18 cellular contexts compared by ENCODE assay signal in genomic region chr7:111266613-111267012, GRCh38.
A peak's percentile ranks its signal among the peaks of the same experiment; 100 is the strongest.
DNase-seq lines count a peak whose midpoint lies in the region; ATAC-seq, FAIRE-seq and TF ChIP-seq lines count a peak whose summit lies in the region.
"Had no signal": no experiment of that assay in that cellular context is flagged by ENCODE, and none has a peak within 500 bp of the region (broad histone marks: within the 10 kb centered on the region; RNA-seq: fewer than 3 reads in every experiment).

No MANE protein-coding gene starts in this region.

- no peak overlapping the region for H4K8ac ChIP-seq in H1 (ENCODE audit: extremely low read depth, insufficient read depth, low read length)

- H4K91ac ChIP-seq in H1 (replicated peaks; ENCODE audit: insufficient read length, low read length) = no peak overlapping the region

- H3K4me3 ChIP-seq in mammary epithelial cell (replicated peaks in 1 of 3; ENCODE audit: insufficient read depth in 1 of 3, low read depth in 2 of 3, low read length in 3 of 3) = no peak overlapping the region
- H3K4me3 ChIP-seq in H1 (ENCODE audit: extremely low read depth in 1 of 4, insufficient read depth in 2 of 4, low read depth in 3 of 4, low read length in 4 of 4) = no peak overlapping the region
- no peak overlapping the region for H3K4me3 ChIP-seq in HepG2 (replicated peaks in 1 of 3; ENCODE audit: insufficient read depth in 1 of 3, low read depth in 2 of 3, low read length in 3 of 3)
- H3K4me3 ChIP-seq: psoas muscle, suprapubic skin had no signal

- no peak overlapping the region for H2AFZ ChIP-seq in mammary epithelial cell (ENCODE audit: low read depth, low read length)
- H2AFZ ChIP-seq in H1 (ENCODE audit: low read length) = no peak overlapping the region
- no peak overlapping the region for H2AFZ ChIP-seq in HepG2 (ENCODE audit: low read length)

- no peak overlapping the region for H2BK12ac ChIP-seq in H1 (ENCODE audit: low read depth, low read length)

- H3K27ac ChIP-seq in mammary epithelial cell (ENCODE audit: insufficient read depth, low read depth, low read length) (no peak overlapping the region), H1 (ENCODE audit: low read depth, low read length) (no peak overlapping the region), HepG2 (ENCODE audit: extremely low read length, insufficient read depth, low read length) (no peak overlapping the region)
- H3K27ac ChIP-seq: KMS-11, psoas muscle, suprapubic skin had no signal

- H3K9me3 ChIP-seq in mammary epithelial cell (replicated peaks; ENCODE audit: insufficient read depth, low read length) = no peaks in the 10 kb centered on the region
- no peaks in the 10 kb centered on the region for H3K9me3 ChIP-seq in H1 (ENCODE audit: insufficient read depth in 2 of 2, low read depth in 1 of 2, low read length in 1 of 2)
- no peaks in the 10 kb centered on the region for H3K9me3 ChIP-seq in HepG2 (ENCODE audit: low read length)
- H3K9me3 ChIP-seq: psoas muscle, suprapubic skin had no signal

- H2AK5ac ChIP-seq in H1 (ENCODE audit: low read depth, low read length) = 0 out of 2 replicates have a peak overlapping the region, but pooled peaks have one; percentile 5

- H2BK20ac ChIP-seq in H1 (ENCODE audit: low read length) = no peak overlapping the region

- H3K9ac ChIP-seq in mammary epithelial cell (ENCODE audit: insufficient read depth, low read length) (no peak overlapping the region), H1 (replicated peaks in 1 of 4; ENCODE audit: extremely low read depth in 1 of 4, low read depth in 3 of 4, low read length in 3 of 4) (no peak overlapping the region), HepG2 (ENCODE audit: insufficient read depth, low read depth, low read length) (no peak overlapping the region)
- H3K9ac ChIP-seq: KMS-11 had no signal

- H3K36me3 ChIP-seq in mammary epithelial cell (ENCODE audit: insufficient read depth, low read length) (no peaks in the 10 kb centered on the region), H1 (ENCODE audit: control insufficient read depth in 2 of 4, insufficient read depth in 4 of 4, low read length in 3 of 4) (no peaks in the 10 kb centered on the region), HepG2 (replicated peaks in 1 of 2; ENCODE audit: control insufficient read depth in 1 of 2, insufficient read depth in 2 of 2, low read length in 2 of 2) (no peaks in the 10 kb centered on the region)
- H3K36me3 ChIP-seq: suprapubic skin had no signal

- no peaks in the 10 kb centered on the region for H3K27me3 Mint-ChIP-seq in MCF 10A (ENCODE audit: insufficient read depth, unreplicated experiment)
- H3K27me3 Mint-ChIP-seq: activated CD4-positive, alpha-beta T cell treated with anti-CD3 and anti-CD28 coated beads, Interleukin-2, amount 10 ng/mL, durations not matched to agents 24 days and 14 days had no signal

- no peaks in the 10 kb centered on the region for H3K27me3 ChIP-seq in mammary epithelial cell (ENCODE audit: insufficient read depth, low read length)
- H3K27me3 ChIP-seq in H1 (replicated peaks in 1 of 4; ENCODE audit: control insufficient read depth in 3 of 4, extremely low read depth in 1 of 4, insufficient read depth in 3 of 4, low read length in 3 of 4) = no peaks in the 10 kb centered on the region
- no peaks in the 10 kb centered on the region for H3K27me3 ChIP-seq in HepG2 (ENCODE audit: control insufficient read depth in 1 of 2, insufficient read depth in 2 of 2, low read length in 2 of 2)
- H3K27me3 ChIP-seq: suprapubic skin had no signal

- peaks cover 13% of the 10 kb centered on the region for H3K4me1 Mint-ChIP-seq in MCF 10A (ENCODE audit: insufficient read depth, unreplicated experiment)

- no peaks in the 10 kb centered on the region for H3K9me3 Mint-ChIP-seq in MCF 10A (ENCODE audit: unreplicated experiment)
- H3K9me3 Mint-ChIP-seq: activated CD4-positive, alpha-beta T cell treated with anti-CD3 and anti-CD28 coated beads, Interleukin-2, amount 10 ng/mL, durations not matched to agents 24 days and 14 days; activated T-helper 2 cell treated with anti-CD3 and anti-CD28 coated beads, Interferon-gamma antibody, Interleukin-2, Interleukin-4, amounts not matched to agents 10 μg/mL and 5 μg/mL and 100 μg/mL, durations not matched to agents 14 hours and 24 hours and 36 hours had no signal

- dilution Hi-C loops in mammary epithelial cell (cut with HindIII; ENCODE audit: low sequenced_read_pairs) = no loop called here

- H3K56ac ChIP-seq in H1 (replicated peaks; ENCODE audit: insufficient read length, low read depth, low read length) = no peak overlapping the region

- TF ChIP-seq EP300 in H1 (IDR thresholded peaks at IDR 0.05; ENCODE audit: borderline replicate concordance in 1 of 2, low read depth in 2 of 2, low read length in 2 of 2) (no peak), HepG2 (IDR thresholded peaks at IDR 0.05; ENCODE audit: low read depth in 2 of 2, low read length in 2 of 2) (no peak), HepG2 (CRISPR knock-in tag; IDR thresholded peaks at IDR 0.05; ENCODE audit: borderline replicate concordance) (no peak)

- TF ChIP-seq CTCF in MCF 10A (IDR thresholded peaks at IDR 0.05; ENCODE audit: unreplicated experiment) (no peak), mammary epithelial cell (conservative IDR thresholded peaks at IDR 0.05 in 1 of 2, IDR thresholded peaks at IDR 0.05 in 1 of 2; ENCODE audit: extremely low read depth in 1 of 2, insufficient read depth in 1 of 2, low read depth in 1 of 2, low read length in 2 of 2) (no peak), H1 (IDR thresholded peaks at IDR 0.05; ENCODE audit: control extremely low read depth in 1 of 3, insufficient read depth in 1 of 3, low read depth in 1 of 3, low read length in 3 of 3) (no peak), HepG2 (CRISPR knock-in tag; IDR thresholded peaks at IDR 0.05) (no peak)

- no peak overlapping the region for H2BK120ac ChIP-seq in H1 (replicated peaks; ENCODE audit: low read depth, low read length)

- H2BK5ac ChIP-seq in H1 (ENCODE audit: low read depth, low read length) = no peak overlapping the region

- WGBS in mammary epithelial cell (ENCODE audit: low coverage, missing lambda C conversion rate) = 78% methylated on average over 2 of the region's 2 CpGs
- WGBS in H1 (ENCODE audit: extremely low coverage in 1 of 2, insufficient coverage in 1 of 2, insufficient read length in 1 of 2, insufficient replicate concordance in 2 of 2, low coverage in 1 of 2, low lambda C conversion rate in 2 of 2, missing lambda C conversion rate in 1 of 2), 2 experiments = 72% methylated on average over 2 of the region's 2 CpGs; no CpG with 5 or more reads in 1 of the 2 experiments
- WGBS in HepG2 (ENCODE audit: low lambda C conversion rate) = 25% methylated on average over 2 of the region's 2 CpGs

- no peak overlapping the region for H3K4me3 Mint-ChIP-seq in MCF 10A (ENCODE audit: unreplicated experiment)
- H3K4me3 Mint-ChIP-seq: activated CD4-positive, alpha-beta T cell treated with anti-CD3 and anti-CD28 coated beads, Interleukin-2, amount 10 ng/mL, durations not matched to agents 24 days and 14 days had no signal

- TF ChIP-seq POLR2A in H1 (IDR thresholded peaks at IDR 0.05; ENCODE audit: control extremely low read depth in 1 of 2, low read depth in 2 of 2, low read length in 2 of 2) = no peak
- no peak for TF ChIP-seq POLR2A in HepG2 (IDR thresholded peaks at IDR 0.05; ENCODE audit: insufficient read depth in 1 of 2, low read depth in 2 of 2, low read length in 2 of 2)

- POLR2A ChIA-PET in MCF 10A (lab: Yijun Ruan, JAX) (no interaction called here), H1 (lab: Charles Lee; ENCODE audit: partially characterized antibody) (no interaction called here), HepG2 (lab: Yijun Ruan, JAX) (no interaction called here)

- H3K14ac ChIP-seq in H1 (ENCODE audit: insufficient read length) = no peak overlapping the region

- H3K23me2 ChIP-seq in H1 (ENCODE audit: low read depth, low read length) = no peaks in the 10 kb centered on the region

- no peak overlapping the region for H3K4me2 ChIP-seq in mammary epithelial cell (ENCODE audit: insufficient read depth, low read depth, low read length)
- H3K4me2 ChIP-seq in H1 (ENCODE audit: insufficient read depth in 1 of 2, low read depth in 2 of 2, low read length in 2 of 2) = no peak overlapping the region
- H3K4me2 ChIP-seq in HepG2 (ENCODE audit: low read depth, low read length) = no peak overlapping the region
- H3K4me2 ChIP-seq: KMS-11 had no signal

- H3K79me1 ChIP-seq in H1 (ENCODE audit: low read depth, low read length) = no peaks in the 10 kb centered on the region

- peak overlapping the region; percentile 62 for H3K27ac Mint-ChIP-seq in MCF 10A (ENCODE audit: low read depth, unreplicated experiment)
- H3K27ac Mint-ChIP-seq: activated CD4-positive, alpha-beta T cell treated with anti-CD3 and anti-CD28 coated beads, Interleukin-2, amount 10 ng/mL, durations not matched to agents 24 days and 14 days; activated T-helper 2 cell treated with anti-CD3 and anti-CD28 coated beads, Interferon-gamma antibody, Interleukin-2, Interleukin-4, amounts not matched to agents 10 μg/mL and 5 μg/mL and 100 μg/mL, durations not matched to agents 14 hours and 24 hours and 36 hours had no signal

- H3K79me2 ChIP-seq in mammary epithelial cell (ENCODE audit: insufficient read depth, low read length) (no peaks in the 10 kb centered on the region), H1 (ENCODE audit: control insufficient read depth in 1 of 2, insufficient read depth in 2 of 2, low read length in 2 of 2) (no peaks in the 10 kb centered on the region), HepG2 (ENCODE audit: insufficient read depth, low read length) (no peaks in the 10 kb centered on the region)

- H3K23ac ChIP-seq in H1 (ENCODE audit: insufficient read length) = no peak overlapping the region

- BruUV-seq in MCF 10A (replicated peaks; lab: Mats Ljungman, UMichigan) (no TSS peak), mammary epithelial cell (replicated peaks; lab: Mats Ljungman, UMichigan) (no TSS peak), HepG2 (replicated peaks; lab: Mats Ljungman, UMichigan) (no TSS peak)

- H3K4ac ChIP-seq in H1 (replicated peaks; ENCODE audit: insufficient read length, low read depth, low read length) = no peak overlapping the region

- no peaks in the 10 kb centered on the region for H3K36me3 Mint-ChIP-seq in MCF 10A (ENCODE audit: insufficient read depth, unreplicated experiment)

- TF ChIP-seq RAD21 in H1 (IDR thresholded peaks at IDR 0.05 in 1 of 2, conservative IDR thresholded peaks at IDR 0.05 in 1 of 2; ENCODE audit: low read depth in 2 of 2, low read length in 2 of 2) (no peak), HepG2 (CRISPR knock-in tag; IDR thresholded peaks at IDR 0.05) (no peak)

- no peak overlapping the region for H2BK15ac ChIP-seq in H1 (ENCODE audit: low read length)

- no peaks in the 10 kb centered on the region for H4K20me1 ChIP-seq in mammary epithelial cell (ENCODE audit: insufficient read depth, low read length)
- no peaks in the 10 kb centered on the region for H4K20me1 ChIP-seq in H1 (replicated peaks in 1 of 2; ENCODE audit: control insufficient read depth in 1 of 2, insufficient read depth in 2 of 2, low read length in 2 of 2)
- H4K20me1 ChIP-seq in HepG2 (ENCODE audit: insufficient read depth, low read length) = no peaks in the 10 kb centered on the region

- CTCF ChIA-PET in MCF 10A (lab: Yijun Ruan, JAX) (interaction anchor here (0.6 to 0.9 kb wide), 4 partner anchors 15 to 468 kb away, joined by 3 to 6 read pairs (median 4); no protein-coding TSS in a partner anchor), mammary epithelial cell (lab: Charles Lee; ENCODE audit: low non-redundant PET) (no interaction called here), H1 (lab: Charles Lee; ENCODE audit: partially characterized antibody) (interaction anchor here (0.6 kb wide), 1 partner anchor 346 kb away, joined by 3 read pairs; no protein-coding TSS in a partner anchor), HepG2 (lab: Yijun Ruan, JAX; ENCODE audit: low intra/inter-chr PET ratio, low total read pairs) (no interaction called here)

- FAIRE-seq in H1 (lab: Jason Lieb, UNC) (no peak), HepG2 (lab: Jason Lieb, UNC) (no peak)
- FAIRE-seq: frontal cortex had no signal

- intact Hi-C loops in MCF 10A (cut with micrococcal nuclease) (no loop called here), mammary epithelial cell (cut with micrococcal nuclease) (no loop called here), HepG2 (cut with micrococcal nuclease; ENCODE audit: unreplicated experiment) (no loop called here)

- H3K18ac ChIP-seq in H1 (ENCODE audit: extremely low read depth, low read length) = no peak overlapping the region

- DNase-seq in MCF 10A (ENCODE audit: unreplicated experiment) (peak; percentile 44), mammary epithelial cell (no peak), H1 (ENCODE audit: low read depth in 1 of 2, low spot score in 2 of 2) (no peak), HepG2 (ENCODE audit: low spot score) (peak; percentile 30), NCI-H82 (lab: John Stamatoyannopoulos, UW) (no peak), NOMO-1 (lab: John Stamatoyannopoulos, UW; ENCODE audit: unreplicated experiment in 2 of 2) (no peak), DMS 273 treated with DMSO at 0.1 percent for 48 hours (lab: John Stamatoyannopoulos, UW) (no peak)
- DNase-seq: 8988T; activated CD4-positive, alpha-beta T cell treated with anti-CD3 and anti-CD28 coated beads, Interleukin-2, amount 10 ng/mL, durations not matched to agents 24 days and 14 days; cerebellar nuclear complex; DMS79 treated with DMSO at 0.1 percent for 48 hours; NCI-H2029; psoas muscle had no signal

- H4K5ac ChIP-seq in H1 (ENCODE audit: insufficient read length, low read depth, low read length) = no peak overlapping the region

- in situ Hi-C loops in mammary epithelial cell (cut with MboI; ENCODE audit: low sequenced_read_pairs in 2 of 2) (no loop called here), HepG2 (cut with HindIII; ENCODE audit: extremely low pct_ligation_motif_present, low pct_unique_long_range_greater_than_20kb) (no loop called here)

- H3K4me1 ChIP-seq in mammary epithelial cell (ENCODE audit: insufficient read depth, low read length) (no peaks in the 10 kb centered on the region), H1 (replicated peaks in 1 of 4; ENCODE audit: control insufficient read depth in 3 of 4, insufficient read depth in 4 of 4, low read length in 3 of 4) (peaks cover 0 to 5% (median 0%) of the 10 kb centered on the region in 4 experiments; a peak in 2 of 7 replicates), HepG2 (ENCODE audit: insufficient read depth, low read length) (peaks cover 25% of the 10 kb centered on the region)
- H3K4me1 ChIP-seq: suprapubic skin had no signal

- ATAC-seq in HepG2 (peak; percentile 51), HG03520 (IDR thresholded peaks at IDR 0.05; ENCODE audit: unreplicated experiment) (no peak)
- ATAC-seq: psoas muscle had no signal

Comparison
In these comparisons a context has a peak if more than half of its experiments do, and no peak if none do; other contexts are left out.
1. DNase-seq: peak in MCF 10A (single experiment) and HepG2 (single experiment); none in mammary epithelial cell (single experiment), H1 (0 of 2), NCI-H82 (single experiment), NOMO-1 (0 of 2) and DMS 273 treated with DMSO at 0.1 percent for 48 hours (single experiment).
2. CTCF ChIA-PET loops: an anchor here in MCF 10A (0.6 to 0.9 kb wide) and H1 (0.6 kb wide); none called in mammary epithelial cell and HepG2.